24 cellular contexts compared by ENCODE assay signal in the genomic region with DNA sequence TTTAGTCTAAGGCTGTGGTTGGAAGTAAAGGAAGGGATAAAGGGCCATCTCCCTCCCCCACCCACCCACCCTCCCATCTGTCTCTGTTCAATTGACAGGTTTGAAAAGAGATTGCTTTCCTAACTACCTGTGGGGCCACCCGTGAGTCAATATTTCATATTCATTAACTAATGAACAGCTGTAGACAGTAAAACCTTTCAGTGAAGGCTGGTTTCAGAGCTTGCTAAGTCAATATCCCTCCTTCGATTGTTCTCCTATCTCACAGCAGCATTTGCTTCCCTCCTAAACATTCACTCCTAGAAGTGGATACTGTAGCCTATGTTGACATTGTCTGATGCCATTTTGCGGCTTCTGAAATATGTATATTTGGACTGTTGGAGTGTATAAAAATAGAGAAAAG.
A peak's percentile ranks its signal among the peaks of the same experiment; 100 is the strongest.
DNase-seq lines count a peak whose midpoint lies in the region; ATAC-seq and TF ChIP-seq lines count a peak whose summit lies in the region.
"Had no signal": no experiment of that assay in that cellular context is flagged by ENCODE, and none has a peak within 500 bp of the region (broad histone marks: within the 10 kb centered on the region; RNA-seq: fewer than 3 reads in every experiment).

No MANE protein-coding gene starts in this region.

- H3K36me3 Mint-ChIP-seq in activated CD8-positive, alpha-beta memory T cell treated with anti-CD3 and anti-CD28 coated beads, Interleukin-2, amount 10 ng/mL, durations not matched to agents 7 days and 5 days = no peaks in the 10 kb centered on the region
- H3K36me3 Mint-ChIP-seq: activated naive CD4-positive, alpha-beta T cell treated with anti-CD3 and anti-CD28 coated beads, Interleukin-2, amount 10 ng/mL, durations not matched to agents 7 days and 5 days; natural killer cell treated with Interleukin-12 subunit alpha and Interleukin-12 subunit beta and Interleukin-15 and Interleukin-18, amount 100 ng/mL, for 72 hours had no signal

- ATAC-seq in HG03139 (IDR thresholded peaks at IDR 0.05; ENCODE audit: unreplicated experiment) (no peak), GM18873 (IDR thresholded peaks at IDR 0.05; ENCODE audit: low FRiP score, unreplicated experiment) (no peak)
- no peak for ATAC-seq in activated CD8-positive, alpha-beta memory T cell treated with anti-CD3 and anti-CD28 coated beads, Interleukin-2, amount 10 ng/mL, durations not matched to agents 7 days and 5 days
- ATAC-seq: A549; GM23338; left lobe of liver; natural killer cell treated with Interleukin-12 subunit alpha and Interleukin-12 subunit beta and Interleukin-15 and Interleukin-18, amount 100 ng/mL, for 72 hours; Panc1 had no signal

- no peaks in the 10 kb centered on the region for H3K27me3 Mint-ChIP-seq in activated CD8-positive, alpha-beta memory T cell treated with anti-CD3 and anti-CD28 coated beads, Interleukin-2, amount 10 ng/mL, durations not matched to agents 7 days and 5 days
- H3K27me3 Mint-ChIP-seq: activated naive CD4-positive, alpha-beta T cell treated with anti-CD3 and anti-CD28 coated beads, Interleukin-2, amount 10 ng/mL, durations not matched to agents 7 days and 5 days; central memory CD8-positive, alpha-beta T cell; natural killer cell treated with Interleukin-12 subunit alpha and Interleukin-12 subunit beta and Interleukin-15 and Interleukin-18, amount 100 ng/mL, for 72 hours had no signal

- H3K36me3 ChIP-seq in WERI-Rb-1 = no peaks in the 10 kb centered on the region
- H3K36me3 ChIP-seq in brain microvascular endothelial cell (replicated peaks) = no peaks in the 10 kb centered on the region
- H3K36me3 ChIP-seq: ascending aorta, BE2C, SJCRH30 had no signal

- H3K27me3 ChIP-seq in WERI-Rb-1 (ENCODE audit: insufficient read depth, low read depth, severe bottlenecking) = no peaks in the 10 kb centered on the region
- no peaks in the 10 kb centered on the region for H3K27me3 ChIP-seq in brain microvascular endothelial cell (replicated peaks)
- H3K27me3 ChIP-seq: ascending aorta, BE2C, SJCRH30 had no signal

- TF ChIP-seq CTCF in WERI-Rb-1 (IDR thresholded peaks at IDR 0.05; ENCODE audit: low read depth, low read length) (no peak), brain microvascular endothelial cell (IDR thresholded peaks at IDR 0.05; ENCODE audit: low read depth, low read length, missing control alignments) (no peak)

- H3K27ac Mint-ChIP-seq in activated CD8-positive, alpha-beta memory T cell treated with anti-CD3 and anti-CD28 coated beads, Interleukin-2, amount 10 ng/mL, durations not matched to agents 7 days and 5 days = no peak overlapping the region
- H3K27ac Mint-ChIP-seq: activated naive CD4-positive, alpha-beta T cell treated with anti-CD3 and anti-CD28 coated beads, Interleukin-2, amount 10 ng/mL, durations not matched to agents 7 days and 5 days; GM23338; natural killer cell treated with Interleukin-12 subunit alpha and Interleukin-12 subunit beta and Interleukin-15 and Interleukin-18, amount 100 ng/mL, for 72 hours; T-helper 1 cell treated with Interleukin-12 subunit alpha and Interleukin-12 subunit beta and Interleukin-4 antibody, amounts not matched to agents 30 μg/mL and 1 μg/mL, for 36 hours had no signal

- H3K9me3 ChIP-seq in WERI-Rb-1 (ENCODE audit: severe bottlenecking) = no peaks in the 10 kb centered on the region
- H3K9me3 ChIP-seq: A549, ascending aorta, BE2C, SJCRH30 had no signal

- no peak overlapping the region for H3K4me3 Mint-ChIP-seq in activated CD8-positive, alpha-beta memory T cell treated with anti-CD3 and anti-CD28 coated beads, Interleukin-2, amount 10 ng/mL, durations not matched to agents 7 days and 5 days
- H3K4me3 Mint-ChIP-seq: activated naive CD4-positive, alpha-beta T cell treated with anti-CD3 and anti-CD28 coated beads, Interleukin-2, amount 10 ng/mL, durations not matched to agents 7 days and 5 days; central memory CD8-positive, alpha-beta T cell; GM23338; natural killer cell treated with Interleukin-12 subunit alpha and Interleukin-12 subunit beta and Interleukin-15 and Interleukin-18, amount 100 ng/mL, for 72 hours; T-helper 1 cell treated with Interleukin-12 subunit alpha and Interleukin-12 subunit beta and Interleukin-4 antibody, amounts not matched to agents 30 μg/mL and 1 μg/mL, for 36 hours had no signal

- H3K4me3 ChIP-seq in WERI-Rb-1 (ENCODE audit: low read depth, low read length) (no peak overlapping the region), brain microvascular endothelial cell (ENCODE audit: low read depth, low read length) (no peak overlapping the region)
- H3K4me3 ChIP-seq: A549, ascending aorta, GM23338, SJCRH30 had no signal

- no peaks in the 10 kb centered on the region for H3K4me1 Mint-ChIP-seq in activated CD8-positive, alpha-beta memory T cell treated with anti-CD3 and anti-CD28 coated beads, Interleukin-2, amount 10 ng/mL, durations not matched to agents 7 days and 5 days
- H3K4me1 Mint-ChIP-seq: activated naive CD4-positive, alpha-beta T cell treated with anti-CD3 and anti-CD28 coated beads, Interleukin-2, amount 10 ng/mL, durations not matched to agents 7 days and 5 days; central memory CD8-positive, alpha-beta T cell had no signal

- CTCF ChIA-PET in activated CD8-positive, alpha-beta memory T cell treated with anti-CD3 and anti-CD28 coated beads, Interleukin-2, amount 10 ng/mL, durations not matched to agents 7 days and 5 days (lab: Charles Lee) = no interaction called here

- in situ Hi-C loops in brain microvascular endothelial cell (cut with HindIII; ENCODE audit: low pct_ligation_motif_present, low sequenced_read_pairs) = no loop called here

- DNase-seq in COLO668 (lab: John Stamatoyannopoulos, UW; ENCODE audit: unreplicated experiment) (peak; percentile 43), NCI-H1092 treated with DMSO at 0.1 percent for 48 hours (lab: John Stamatoyannopoulos, UW) (peak; percentile 62), NCI-H345 treated with DMSO at 0.1 percent for 48 hours (lab: John Stamatoyannopoulos, UW; ENCODE audit: unreplicated experiment) (peak; percentile 27), WERI-Rb-1 (peak; percentile 37), brain microvascular endothelial cell (no peak)
- no peak for DNase-seq in activated CD8-positive, alpha-beta memory T cell treated with anti-CD3 and anti-CD28 coated beads, Interleukin-2, amount 10 ng/mL, durations not matched to agents 7 days and 5 days
- DNase-seq: activated CD4-positive, alpha-beta T cell treated with anti-CD3 and anti-CD28 coated beads for 4 hours; activated naive CD4-positive, alpha-beta T cell treated with anti-CD3 and anti-CD28 coated beads, Interleukin-2, amount 10 ng/mL, durations not matched to agents 7 days and 5 days; BE2C; IMR-90; NCI-H1436 treated with DMSO at 0.1 percent for 48 hours; NK-92 treated with Interleukin-12 subunit alpha and Interleukin-12 subunit beta, amount 100 ng/mL, for 24 hours; SJCRH30 had no signal

- H3K27ac ChIP-seq in WERI-Rb-1 (peak overlapping the region; percentile 67), brain microvascular endothelial cell (no peak overlapping the region)
- H3K27ac ChIP-seq: A549, ascending aorta, HL-60, SJCRH30 had no signal

- no peaks in the 10 kb centered on the region for H3K9me3 Mint-ChIP-seq in activated CD8-positive, alpha-beta memory T cell treated with anti-CD3 and anti-CD28 coated beads, Interleukin-2, amount 10 ng/mL, durations not matched to agents 7 days and 5 days (ENCODE audit: low read depth)
- H3K9me3 Mint-ChIP-seq: activated naive CD4-positive, alpha-beta T cell treated with anti-CD3 and anti-CD28 coated beads, Interleukin-2, amount 10 ng/mL, durations not matched to agents 7 days and 5 days; GM23338; T-helper 1 cell treated with Interleukin-12 subunit alpha and Interleukin-12 subunit beta and Interleukin-4 antibody, amounts not matched to agents 30 μg/mL and 1 μg/mL, for 36 hours had no signal

Comparison
In these comparisons a context has a peak if more than half of its experiments do, and no peak if none do; other contexts are left out.
1. DNase-seq: peak in COLO668 (single experiment), NCI-H1092 treated with DMSO at 0.1 percent for 48 hours (single experiment), NCI-H345 treated with DMSO at 0.1 percent for 48 hours (single experiment) and WERI-Rb-1 (single experiment); none in brain microvascular endothelial cell (single experiment) and activated CD8-positive, alpha-beta memory T cell treated with anti-CD3 and anti-CD28 coated beads, Interleukin-2, amount 10 ng/mL, durations not matched to agents 7 days and 5 days (single experiment).